ENCODE assay signal across 9 cellular contexts in genomic region chr2:46657042-46657504, GRCh38. TPM values are rescaled to one million over a fixed set of nuclear protein-coding genes. Genes with fewer than 3 reads are reported as not detected.
DNase-seq lines count a peak whose midpoint lies in the region; ATAC-seq, FAIRE-seq and TF ChIP-seq lines count a peak whose summit lies in the region.
"Had no signal": no experiment of that assay in that cellular context is flagged by ENCODE, and none has a peak within 500 bp of the region (broad histone marks: within the 10 kb centered on the region; RNA-seq: fewer than 3 reads in every experiment).

No MANE protein-coding gene starts in this region.

- peak; percentile 76 for DNase-seq in AG09309 (ENCODE audit: low read depth)
- DNase-seq in GM19238 (ENCODE audit: insufficient read length, low spot score): peak; percentile 10
- peak; percentile 58 for DNase-seq in OCI-M1 (lab: John Stamatoyannopoulos, UW)
- DNase-seq in fibroblast of gingiva (ENCODE audit: low read depth): peak; percentile 92
- DNase-seq in pancreas: peak in 1 of 6 donors; percentile 32
- DNase-seq in activated T-helper 1 cell treated with anti-CD3 and anti-CD28 coated beads, Interleukin-12 subunit alpha, Interleukin-12 subunit beta, Interleukin-2, Interleukin-4 antibody, amounts not matched to agents 30 ng/mL and 10 ng/mL and 1 ng/mL, durations not matched to agents 14 hours and 24 hours and 36 hours (ENCODE audit: low spot score): no peak
- no peak for DNase-seq in caudate nucleus (lab: John Stamatoyannopoulos, UW)

- H3K27ac ChIP-seq in pancreas: no peak overlapping the region
- no peak overlapping the region for H3K27ac ChIP-seq in caudate nucleus (ENCODE audit: low read depth, low read length)

- H3K4me3 ChIP-seq in AG09309 (ENCODE audit: control insufficient read depth, low read depth, low read length) (no peak overlapping the region), pancreas (no peak overlapping the region)
- H3K4me3 ChIP-seq: HAP-1 had no signal

- H3K27ac Mint-ChIP-seq in activated T-helper 1 cell treated with anti-CD3 and anti-CD28 coated beads, Interleukin-12 subunit alpha, Interleukin-12 subunit beta, Interleukin-2, Interleukin-4 antibody, amounts not matched to agents 30 ng/mL and 10 ng/mL and 1 ng/mL, durations not matched to agents 14 hours and 24 hours and 36 hours: no peak overlapping the region

- H3K9me3 ChIP-seq in pancreas: no peaks in the 10 kb centered on the region
- H3K9me3 ChIP-seq: HAP-1 had no signal

- peak; percentile 40 to 73 (median 67) for ATAC-seq in pancreas
- ATAC-seq in GM19023 (IDR thresholded peaks at IDR 0.05; ENCODE audit: unreplicated experiment): no peak

- no peaks in the 10 kb centered on the region for H3K36me3 ChIP-seq in pancreas
- H3K36me3 ChIP-seq: HAP-1 had no signal

- no peaks in the 10 kb centered on the region for H3K4me1 ChIP-seq in pancreas
- H3K4me1 ChIP-seq: HAP-1 had no signal

- TF ChIP-seq CTCF in AG09309 (IDR thresholded peaks at IDR 0.05; ENCODE audit: control insufficient read depth, insufficient read depth, low read depth, low read length, missing control alignments) (peak; percentile 33), pancreas (IDR thresholded peaks at IDR 0.05) (peak in 1 of 4 donors; percentile 24)

- no peak for FAIRE-seq in pancreas (lab: Jason Lieb, UNC)

- no peaks in the 10 kb centered on the region for H3K27me3 ChIP-seq in pancreas

- H3K4me3 Mint-ChIP-seq in activated T-helper 1 cell treated with anti-CD3 and anti-CD28 coated beads, Interleukin-12 subunit alpha, Interleukin-12 subunit beta, Interleukin-2, Interleukin-4 antibody, amounts not matched to agents 30 ng/mL and 10 ng/mL and 1 ng/mL, durations not matched to agents 14 hours and 24 hours and 36 hours: no peak overlapping the region

- intact Hi-C loops in pancreas (cut with DNase I): no loop called here
- intact Hi-C loops in activated T-helper 1 cell treated with anti-CD3 and anti-CD28 coated beads, Interleukin-12 subunit alpha, Interleukin-12 subunit beta, Interleukin-2, Interleukin-4 antibody, amounts not matched to agents 30 ng/mL and 10 ng/mL and 1 ng/mL, durations not matched to agents 14 hours and 24 hours and 36 hours (cut with micrococcal nuclease): loop anchor here (1.0 kb wide), 1 partner anchor 119 kb away; no protein-coding TSS in a partner anchor

- H3K4me1 Mint-ChIP-seq in activated T-helper 1 cell treated with anti-CD3 and anti-CD28 coated beads, Interleukin-12 subunit alpha, Interleukin-12 subunit beta, Interleukin-2, Interleukin-4 antibody, amounts not matched to agents 30 ng/mL and 10 ng/mL and 1 ng/mL, durations not matched to agents 14 hours and 24 hours and 36 hours (ENCODE audit: low read depth): no peaks in the 10 kb centered on the region

- no peaks in the 10 kb centered on the region for H3K9me3 Mint-ChIP-seq in activated T-helper 1 cell treated with anti-CD3 and anti-CD28 coated beads, Interleukin-12 subunit alpha, Interleukin-12 subunit beta, Interleukin-2, Interleukin-4 antibody, amounts not matched to agents 30 ng/mL and 10 ng/mL and 1 ng/mL, durations not matched to agents 14 hours and 24 hours and 36 hours

- peaks cover 30% of the 10 kb centered on the region for H3K27me3 Mint-ChIP-seq in activated T-helper 1 cell treated with anti-CD3 and anti-CD28 coated beads, Interleukin-12 subunit alpha, Interleukin-12 subunit beta, Interleukin-2, Interleukin-4 antibody, amounts not matched to agents 30 ng/mL and 10 ng/mL and 1 ng/mL, durations not matched to agents 14 hours and 24 hours and 36 hours (ENCODE audit: insufficient read depth)

- WGBS in pancreas, 2 donors: 17 to 26% methylated on average over 3 of the region's 3 CpGs

- H3K36me3 Mint-ChIP-seq in activated T-helper 1 cell treated with anti-CD3 and anti-CD28 coated beads, Interleukin-12 subunit alpha, Interleukin-12 subunit beta, Interleukin-2, Interleukin-4 antibody, amounts not matched to agents 30 ng/mL and 10 ng/mL and 1 ng/mL, durations not matched to agents 14 hours and 24 hours and 36 hours (ENCODE audit: low read depth): no peaks in the 10 kb centered on the region

RNA-seq across cellular contexts. Expression of gene CRIPT, which starts 40.1 kb away (rescaled TPM):
- 10 to 100 TPM in 1 of 6 donors, 1 to 10 TPM in 5; 4.0 to 10.3 (median 5.1) TPM for total RNA-seq in pancreas
- polyA plus RNA-seq in pancreas: 1 to 10 TPM; 5.6 to 7.3 TPM
- total RNA-seq in activated T-helper 1 cell treated with anti-CD3 and anti-CD28 coated beads, Interleukin-12 subunit alpha, Interleukin-12 subunit beta, Interleukin-2, Interleukin-4 antibody, amounts not matched to agents 30 ng/mL and 10 ng/mL and 1 ng/mL, durations not matched to agents 14 hours and 24 hours and 36 hours: 11.5 and 11.9 TPM in 2 replicates

RNA-seq across cellular contexts. Expression of gene PIGF, which starts 40.2 kb away (rescaled TPM):
- 10 to 100 TPM in 3 of 6 donors, 1 to 10 TPM in 3; 8.1 to 13.3 (median 9.8) TPM for total RNA-seq in pancreas
- 10 to 100 TPM in 1 of 2 donors, 1 to 10 TPM in 1; 5.0 to 14.4 TPM for polyA plus RNA-seq in pancreas
- total RNA-seq in activated T-helper 1 cell treated with anti-CD3 and anti-CD28 coated beads, Interleukin-12 subunit alpha, Interleukin-12 subunit beta, Interleukin-2, Interleukin-4 antibody, amounts not matched to agents 30 ng/mL and 10 ng/mL and 1 ng/mL, durations not matched to agents 14 hours and 24 hours and 36 hours: 19.7 and 24.3 TPM in 2 replicates

RNA-seq across cellular contexts. Expression of gene SOCS5, which starts 42.0 kb away (rescaled TPM):
- 10 to 100 TPM in 1 of 6 donors, 1 to 10 TPM in 5; 4.2 to 10.2 (median 5.9) TPM for total RNA-seq in pancreas
- 1 to 10 TPM; 2.3 to 5.2 TPM for polyA plus RNA-seq in pancreas
- total RNA-seq in activated T-helper 1 cell treated with anti-CD3 and anti-CD28 coated beads, Interleukin-12 subunit alpha, Interleukin-12 subunit beta, Interleukin-2, Interleukin-4 antibody, amounts not matched to agents 30 ng/mL and 10 ng/mL and 1 ng/mL, durations not matched to agents 14 hours and 24 hours and 36 hours: 6.5 and 6.6 TPM in 2 replicates

Comparison
In these comparisons a context has a peak if more than half of its experiments do, and no peak if none do; other contexts are left out.
1. DNase-seq: peak in AG09309 (single experiment), GM19238 (single experiment), OCI-M1 (single experiment) and fibroblast of gingiva (single experiment); none in activated T-helper 1 cell treated with anti-CD3 and anti-CD28 coated beads, Interleukin-12 subunit alpha, Interleukin-12 subunit beta, Interleukin-2, Interleukin-4 antibody, amounts not matched to agents 30 ng/mL and 10 ng/mL and 1 ng/mL, durations not matched to agents 14 hours and 24 hours and 36 hours (single experiment) and caudate nucleus (0 of 61).